In genomic region chr11:69393865-69394233, GRCh38 we compare ENCODE assay signal across 18 cellular contexts.
A peak's percentile ranks its signal among the peaks of the same experiment; 100 is the strongest.
DNase-seq lines count a peak whose midpoint lies in the region; ATAC-seq, FAIRE-seq and TF ChIP-seq lines count a peak whose summit lies in the region.
"Had no signal": no experiment of that assay in that cellular context is flagged by ENCODE, and none has a peak within 500 bp of the region (broad histone marks: within the 10 kb centered on the region; RNA-seq: fewer than 3 reads in every experiment).

No MANE protein-coding gene starts in this region.

- H3K79me2 ChIP-seq in astrocyte (ENCODE audit: insufficient read depth, low read length), result no peaks in the 10 kb centered on the region

- no peak for TF ChIP-seq POLR2A in vagina (IDR thresholded peaks at IDR 0.05)

- intact Hi-C loops in posterior vena cava (cut with DNase I), result no loop called here
- intact Hi-C loops in vagina (cut with DNase I), result no loop called here

- H3K9me3 Mint-ChIP-seq in astrocyte (ENCODE audit: unreplicated experiment) (peaks cover 15% of the 10 kb centered on the region), endodermal cell (peaks cover 17% of the 10 kb centered on the region)

- no peaks in the 10 kb centered on the region for H4K20me1 ChIP-seq in BLaER1
- no peaks in the 10 kb centered on the region for H4K20me1 ChIP-seq in astrocyte (ENCODE audit: insufficient read depth, low read length)

- H3K27ac Mint-ChIP-seq in astrocyte (ENCODE audit: unreplicated experiment), result no peak overlapping the region
- peak overlapping the region; percentile 44 for H3K27ac Mint-ChIP-seq in endodermal cell
- H3K27ac Mint-ChIP-seq: CD4-positive, alpha-beta memory T cell had no signal

- H3K36me3 Mint-ChIP-seq in astrocyte (ENCODE audit: low read depth, unreplicated experiment) (no peaks in the 10 kb centered on the region), endodermal cell (ENCODE audit: low read depth) (no peaks in the 10 kb centered on the region)

- no peaks in the 10 kb centered on the region for H3K36me3 ChIP-seq in BLaER1
- H3K36me3 ChIP-seq in astrocyte (ENCODE audit: insufficient read depth, low read length), result no peaks in the 10 kb centered on the region
- H3K36me3 ChIP-seq in endodermal cell (ENCODE audit: control insufficient read depth, insufficient read depth, low read length), result no peaks in the 10 kb centered on the region
- H3K36me3 ChIP-seq in vagina, result no peaks in the 10 kb centered on the region
- H3K36me3 ChIP-seq: HAP-1 had no signal

- H3K4me1 Mint-ChIP-seq in astrocyte (ENCODE audit: low read depth, unreplicated experiment) (peaks cover 2% of the 10 kb centered on the region), endodermal cell (no peaks in the 10 kb centered on the region)
- H3K4me1 Mint-ChIP-seq: CD4-positive, alpha-beta memory T cell had no signal

- FAIRE-seq in astrocyte (lab: Jason Lieb, UNC) (no peak), urothelium cell line (lab: Jason Lieb, UNC) (no peak)
- FAIRE-seq: GM12878, GM18507, HepG2, HTR-8/SVneo had no signal

- H3K4me3 ChIP-seq in BLaER1, result no peak overlapping the region
- no peak overlapping the region for H3K4me3 ChIP-seq in astrocyte (ENCODE audit: insufficient read depth, low read depth, low read length)
- H3K4me3 ChIP-seq in endodermal cell (ENCODE audit: low read length), result no peak overlapping the region
- H3K4me3 ChIP-seq in vagina, result no peak overlapping the region
- H3K4me3 ChIP-seq: GM12878, HAP-1 had no signal

- H3K4me2 ChIP-seq in BLaER1, result peak overlapping the region; percentile 73
- no peak overlapping the region for H3K4me2 ChIP-seq in astrocyte (ENCODE audit: low read length)

- H3K27me3 Mint-ChIP-seq in astrocyte (ENCODE audit: low read depth, unreplicated experiment), result peaks cover 48% of the 10 kb centered on the region
- H3K27me3 Mint-ChIP-seq in endodermal cell (ENCODE audit: insufficient read depth), result no peaks in the 10 kb centered on the region

- WGBS in endodermal cell (ENCODE audit: insufficient coverage in 1 of 2, insufficient read length in 1 of 2), 2 experiments, result 86 to 100% methylated on average over 2 to 8 of the region's 8 CpGs

- H3K4me1 ChIP-seq in BLaER1 (peaks cover 53% of the 10 kb centered on the region), astrocyte (ENCODE audit: insufficient read depth, low read length) (peaks cover 14% of the 10 kb centered on the region), endodermal cell (ENCODE audit: control insufficient read depth, insufficient read depth, low read length) (no peaks in the 10 kb centered on the region), vagina (peaks cover 4% of the 10 kb centered on the region)
- H3K4me1 ChIP-seq: HAP-1 had no signal

- no peak overlapping the region for H2AFZ ChIP-seq in astrocyte (ENCODE audit: low read depth, low read length)

- H3K9ac ChIP-seq in BLaER1 (no peak overlapping the region), astrocyte (ENCODE audit: low read length) (no peak overlapping the region), endodermal cell (ENCODE audit: extremely low read depth, low read length, poor library complexity, severe bottlenecking) (no peak overlapping the region)

- DNase-seq in astrocyte (ENCODE audit: low read depth), result no peak
- no peak for DNase-seq in endodermal cell
- peak; percentile 73 for DNase-seq in posterior vena cava (ENCODE audit: low spot score)
- no peak for DNase-seq in vagina (ENCODE audit: extremely low spot score in 2 of 2)
- DNase-seq in amygdala (lab: John Stamatoyannopoulos, UW), result no peak
- DNase-seq in urothelium cell line (ENCODE audit: low spot score), result no peak
- DNase-seq: 8988T; AML-193; CD4-positive, alpha-beta memory T cell; DMS79; GOT3 had no signal

- H3K27ac ChIP-seq in BLaER1 (no peak overlapping the region), astrocyte (ENCODE audit: low read depth, low read length) (no peak overlapping the region), endodermal cell (ENCODE audit: low read depth, low read length) (no peak overlapping the region), vagina (no peak overlapping the region)

- H3K27me3 ChIP-seq in BLaER1, result no peaks in the 10 kb centered on the region
- H3K27me3 ChIP-seq in astrocyte (ENCODE audit: insufficient read depth, low read length), result peaks cover 2% of the 10 kb centered on the region
- H3K27me3 ChIP-seq in endodermal cell (ENCODE audit: control insufficient read depth, insufficient read depth, low read length, poor library complexity, severe bottlenecking), result no peaks in the 10 kb centered on the region
- no peaks in the 10 kb centered on the region for H3K27me3 ChIP-seq in vagina

- peak overlapping the region; percentile 60 for H3K4me3 Mint-ChIP-seq in astrocyte (ENCODE audit: unreplicated experiment)
- H3K4me3 Mint-ChIP-seq in endodermal cell, result no peak overlapping the region
- H3K4me3 Mint-ChIP-seq: CD4-positive, alpha-beta memory T cell had no signal

- no peak for TF ChIP-seq CTCF in astrocyte (IDR thresholded peaks at IDR 0.05; ENCODE audit: insufficient read depth, low read depth, low read length)
- TF ChIP-seq CTCF in endodermal cell (conservative IDR thresholded peaks at IDR 0.05), result no peak
- no peak for TF ChIP-seq CTCF in vagina (IDR thresholded peaks at IDR 0.05)

- H3K9me3 ChIP-seq in BLaER1, result peaks cover 7% of the 10 kb centered on the region
- peaks cover under 1% of the 10 kb centered on the region for H3K9me3 ChIP-seq in astrocyte (ENCODE audit: insufficient read depth, low read depth, low read length)
- H3K9me3 ChIP-seq in endodermal cell (ENCODE audit: control insufficient read depth, low read length), result peaks cover under 1% of the 10 kb centered on the region
- no peaks in the 10 kb centered on the region for H3K9me3 ChIP-seq in vagina
- H3K9me3 ChIP-seq: HAP-1 had no signal

- ATAC-seq in HG02852 (IDR thresholded peaks at IDR 0.05; ENCODE audit: unreplicated experiment), result no peak
- ATAC-seq: GM12878, HepG2 had no signal
